11 cellular contexts compared by ENCODE assay signal in the genomic region with DNA sequence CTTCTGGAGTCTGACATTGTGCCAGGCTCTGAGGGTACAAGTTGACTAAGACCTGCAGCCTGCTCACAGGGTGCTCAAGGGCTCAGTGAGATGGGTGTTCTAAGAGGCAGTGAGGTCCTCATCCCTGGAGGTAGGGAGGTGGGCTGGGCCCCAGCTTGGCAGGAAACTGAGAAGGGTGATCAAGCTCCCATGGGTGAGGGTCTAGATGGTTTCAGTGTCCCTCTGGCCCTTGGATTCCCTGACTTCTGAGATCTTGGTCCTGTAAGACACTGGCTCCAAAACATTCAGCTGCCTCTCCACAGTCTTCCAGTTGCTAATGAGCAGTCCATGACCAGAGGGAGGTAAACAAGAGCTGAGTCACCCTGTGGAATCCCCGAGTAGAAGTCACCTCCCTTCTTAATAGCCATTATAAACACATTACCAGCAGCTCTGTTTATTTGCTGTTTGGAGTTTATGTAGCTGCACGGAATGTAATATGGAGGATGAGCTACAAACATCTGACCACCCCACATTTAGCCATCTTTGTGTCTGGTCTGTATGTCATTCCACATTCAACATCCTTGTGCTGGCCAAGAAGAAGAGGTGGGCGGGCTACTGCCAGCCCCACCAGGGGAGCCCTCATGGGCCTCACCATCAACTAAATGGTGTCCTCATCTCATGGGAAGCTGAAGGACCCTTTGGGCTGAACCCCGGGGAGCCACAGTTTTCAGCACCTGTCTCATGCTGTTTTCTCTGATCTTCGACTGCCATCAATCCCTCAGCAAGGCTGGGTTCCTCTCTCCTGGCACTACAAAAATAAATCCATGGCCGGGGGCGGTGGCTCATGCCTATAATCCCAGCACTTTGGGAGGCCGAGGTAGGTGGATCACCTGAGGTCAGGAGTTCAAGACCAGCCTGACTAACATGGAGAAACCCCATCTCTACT. TPM values are rescaled to one million over a fixed set of nuclear protein-coding genes. Genes with fewer than 3 reads are reported as not detected.
DNase-seq lines count a peak whose midpoint lies in the region; ATAC-seq and TF ChIP-seq lines count a peak whose summit lies in the region.
"Had no signal": no experiment of that assay in that cellular context is flagged by ENCODE, and none has a peak within 500 bp of the region (broad histone marks: within the 10 kb centered on the region; RNA-seq: fewer than 3 reads in every experiment).

No MANE protein-coding gene starts in this region.

- WGBS in spleen, 5 donors = 73 to 84% (median 81%) methylated on average over 8 of the region's 8 CpGs

- peak; percentile 27 for DNase-seq in DMS153 (lab: John Stamatoyannopoulos, UW)
- no peak for DNase-seq in DMS153 treated with DMSO at 0.1 percent for 48 hours (lab: John Stamatoyannopoulos, UW; ENCODE audit: unreplicated experiment)
- DNase-seq in fibroblast of pulmonary artery (ENCODE audit: low read depth) = peak; percentile 39
- DNase-seq in spleen = peak; percentile 8
- no peak for DNase-seq in nucleus accumbens (lab: John Stamatoyannopoulos, UW)

- TF ChIP-seq POLR2A in spleen (IDR thresholded peaks at IDR 0.05) = no peak

- H3K36me3 ChIP-seq in spleen = no peaks in the 10 kb centered on the region

- ATAC-seq in SK-N-SH treated with all-trans-retinoic acid at 6 μM for 48 hours (peak; percentile 75), GM21526 (IDR thresholded peaks at IDR 0.05; ENCODE audit: low FRiP score, unreplicated experiment) (no peak), HG02610 (IDR thresholded peaks at IDR 0.05; ENCODE audit: unreplicated experiment) (no peak)
- ATAC-seq: activated naive CD4-positive, alpha-beta T cell treated with anti-CD3 and anti-CD28 coated beads, Interleukin-2, amount 50 U/mL, for 72 hours; WTC11 had no signal

- no peaks in the 10 kb centered on the region for H3K9me3 ChIP-seq in spleen

- no peak for TF ChIP-seq CTCF in fibroblast of pulmonary artery (IDR thresholded peaks at IDR 0.05; ENCODE audit: low read length, missing control alignments)
- no peak for TF ChIP-seq CTCF in spleen (IDR thresholded peaks at IDR 0.05 in 8 of 11, conservative IDR thresholded peaks at IDR 0.05 in 3 of 11)

- no peak overlapping the region for H3K4me3 ChIP-seq in fibroblast of pulmonary artery (replicated peaks; ENCODE audit: low read depth, low read length)
- no peak overlapping the region for H3K4me3 ChIP-seq in spleen

- no peak overlapping the region for H3K27ac ChIP-seq in spleen
- H3K27ac ChIP-seq: 22Rv1 had no signal

- intact Hi-C loops in spleen (cut with DNase I; ENCODE audit: low total_unique reads) = no loop called here

- no peaks in the 10 kb centered on the region for H3K4me1 ChIP-seq in spleen

- H3K27me3 ChIP-seq in spleen (replicated peaks in 1 of 7) = peaks cover 0 to 3% (median 0%) of the 10 kb centered on the region in 7 donors

TF ChIP-seq in SK-N-SH treated with all-trans-retinoic acid at 6 μM for 48 hours, 23 proteins besides CTCF, POLR2A, EP300 and RAD21:
- TF ChIP-seq CSDC2 (CRISPR knock-in tag; IDR thresholded peaks at IDR 0.05) (no peak), GLIS3 (CRISPR knock-in tag; IDR thresholded peaks at IDR 0.05) (no peak), ZC3H10 (CRISPR knock-in tag; IDR thresholded peaks at IDR 0.05) (no peak), ZFP30 (CRISPR knock-in tag; IDR thresholded peaks at IDR 0.05) (no peak), PPARA (CRISPR knock-in tag; IDR thresholded peaks at IDR 0.05; ENCODE audit: borderline replicate concordance) (no peak), ZNF70 (CRISPR knock-in tag; IDR thresholded peaks at IDR 0.05) (no peak), TOX (CRISPR knock-in tag; IDR thresholded peaks at IDR 0.05; ENCODE audit: borderline replicate concordance) (no peak), RARB (CRISPR knock-in tag; IDR thresholded peaks at IDR 0.05) (no peak)
- TF ChIP-seq, protein P1, sequence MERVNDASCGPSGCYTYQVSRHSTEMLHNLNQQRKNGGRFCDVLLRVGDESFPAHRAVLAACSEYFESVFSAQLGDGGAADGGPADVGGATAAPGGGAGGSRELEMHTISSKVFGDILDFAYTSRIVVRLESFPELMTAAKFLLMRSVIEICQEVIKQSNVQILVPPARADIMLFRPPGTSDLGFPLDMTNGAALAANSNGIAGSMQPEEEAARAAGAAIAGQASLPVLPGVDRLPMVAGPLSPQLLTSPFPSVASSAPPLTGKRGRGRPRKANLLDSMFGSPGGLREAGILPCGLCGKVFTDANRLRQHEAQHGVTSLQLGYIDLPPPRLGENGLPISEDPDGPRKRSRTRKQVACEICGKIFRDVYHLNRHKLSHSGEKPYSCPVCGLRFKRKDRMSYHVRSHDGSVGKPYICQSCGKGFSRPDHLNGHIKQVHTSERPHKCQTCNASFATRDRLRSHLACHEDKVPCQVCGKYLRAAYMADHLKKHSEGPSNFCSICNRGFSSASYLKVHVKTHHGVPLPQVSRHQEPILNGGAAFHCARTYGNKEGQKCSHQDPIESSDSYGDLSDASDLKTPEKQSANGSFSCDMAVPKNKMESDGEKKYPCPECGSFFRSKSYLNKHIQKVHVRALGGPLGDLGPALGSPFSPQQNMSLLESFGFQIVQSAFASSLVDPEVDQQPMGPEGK (CRISPR knock-in tag; IDR thresholded peaks at IDR 0.05; ENCODE audit: borderline replicate concordance) = no peak

RNA-seq across cellular contexts. Expression of a gene that starts 37.2 kb away (rescaled TPM):
- under 1 TPM in 4 of 7 donors, not detected in 3; 0.13 to 0.57 (median 0.17) TPM for total RNA-seq in spleen
- polyA plus RNA-seq in spleen = under 1 TPM; 0.02 to 0.22 (median 0.11) TPM

Comparison
In these comparisons a context has a peak if more than half of its experiments do, and no peak if none do; other contexts are left out.
1. DNase-seq: peak in DMS153 (single experiment), fibroblast of pulmonary artery (single experiment) and spleen (single experiment); none in DMS153 treated with DMSO at 0.1 percent for 48 hours (single experiment) and nucleus accumbens (0 of 56).